In the genomic region with DNA sequence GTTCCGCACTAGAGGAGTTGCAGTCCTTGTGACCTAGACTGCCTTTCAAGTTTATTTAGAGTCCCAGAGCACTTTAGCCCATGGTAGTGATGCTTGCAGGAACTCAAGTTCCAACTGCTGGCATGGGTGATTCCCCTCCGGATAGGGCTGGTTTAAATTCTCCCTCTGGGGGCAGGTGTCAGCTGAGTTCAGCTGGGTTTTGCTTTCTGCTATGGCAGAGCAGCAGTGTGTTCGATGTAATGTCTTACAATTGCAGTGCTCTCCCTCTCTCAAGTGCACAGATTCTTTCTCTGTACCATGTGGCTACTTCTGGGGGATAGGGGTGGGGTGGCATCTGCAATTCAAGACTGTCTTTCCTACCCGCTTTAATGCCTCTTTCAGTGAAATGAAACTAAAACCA, we compare ENCODE assay signal across 19 cellular contexts.
"Had no signal": no experiment of that assay in that cellular context is flagged by ENCODE, and none has a peak within 500 bp of the region (broad histone marks: within the 10 kb centered on the region; RNA-seq: fewer than 3 reads in every experiment).

No MANE protein-coding gene starts in this region.

- H3K36me3 Mint-ChIP-seq: T-cell had no signal

- DNase-seq: KBM-7, NCI-H1092, NCI-H1417, NCI-H1436 treated with DMSO at 0.1 percent for 48 hours, NCI-H1694, NCI-H187 treated with DMSO at 0.1 percent for 48 hours, NCI-H2029 treated with DMSO at 0.1 percent for 48 hours, NCI-H2171 treated with DMSO at 0.1 percent for 48 hours, NCI-H510A, NCI-H524 treated with DMSO at 0.1 percent for 48 hours, NCI-H69, PC-3, SHP77, SK-N-SH, SW 1271, T-cell had no signal

- H3K27ac ChIP-seq: RWPE1 had no signal

- H3K9me3 ChIP-seq: SK-N-SH had no signal

- H3K4me3 Mint-ChIP-seq: T-cell; T-helper 1 cell treated with Interleukin-12 subunit alpha and Interleukin-12 subunit beta and Interleukin-4 antibody, amounts not matched to agents 30 μg/mL and 1 μg/mL, for 36 hours had no signal

- H3K9ac ChIP-seq: SK-N-SH had no signal

- H3K4me1 Mint-ChIP-seq: T-cell had no signal

- H3K9me3 Mint-ChIP-seq: T-cell; T-helper 1 cell treated with Interleukin-12 subunit alpha and Interleukin-12 subunit beta and Interleukin-4 antibody, amounts not matched to agents 30 μg/mL and 1 μg/mL, for 36 hours had no signal

- H3K4me2 ChIP-seq: SK-N-SH had no signal

- ATAC-seq: Panc1, PC-3, T-cell had no signal

- H3K27ac Mint-ChIP-seq: T-cell; T-helper 1 cell treated with Interleukin-12 subunit alpha and Interleukin-12 subunit beta and Interleukin-4 antibody, amounts not matched to agents 30 μg/mL and 1 μg/mL, for 36 hours had no signal
